In the genomic region with DNA sequence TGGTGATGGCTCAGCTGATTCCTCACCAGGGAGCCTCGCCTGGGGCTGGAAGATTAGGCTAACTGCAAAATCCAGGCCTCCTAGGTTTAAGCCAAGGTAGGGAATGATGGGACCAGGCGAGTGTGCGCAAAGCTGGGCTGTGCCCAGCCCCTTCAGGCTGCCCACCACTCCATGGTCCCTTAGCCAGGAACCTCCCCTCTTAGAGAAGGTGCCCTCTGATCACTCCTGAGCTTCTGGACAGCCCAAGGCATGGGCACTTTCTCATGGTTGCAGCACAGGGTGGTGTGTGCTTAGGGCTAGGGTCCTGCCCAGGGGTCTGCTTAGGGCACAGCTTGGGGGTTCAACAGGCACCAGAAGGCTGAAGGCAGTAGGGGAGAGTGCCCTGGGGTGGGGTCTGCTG, we compare ENCODE assay signal across 19 cellular contexts.
"Had no signal": no experiment of that assay in that cellular context is flagged by ENCODE, and none has a peak within 500 bp of the region (broad histone marks: within the 10 kb centered on the region; RNA-seq: fewer than 3 reads in every experiment).

No MANE protein-coding gene starts in this region.

- H3K27me3 ChIP-seq: thyroid gland, uterus had no signal

- ATAC-seq: esophagus mucosa; heart left ventricle; mucosa of descending colon; naive thymus-derived CD8-positive, alpha-beta T cell; psoas muscle; stimulated activated effector memory CD8-positive, alpha-beta T cell treated with anti-CD3 and anti-CD28 coated beads, Interleukin-12 subunit alpha, Interleukin-12 subunit beta, amount 100 ng/mL, for 72 hours; stimulated activated naive CD8-positive, alpha-beta T cell treated with anti-CD3 and anti-CD28 coated beads, Interleukin-15, Interleukin-2, amounts not matched to agents 100 U/mL and 50 U/mL, for 24 hours had no signal

- H3K27ac ChIP-seq: heart left ventricle, psoas muscle, suprapubic skin, thyroid gland, uterus had no signal

- DNase-seq: cortex of kidney; effector memory CD4-positive, alpha-beta T cell; heart left ventricle; hippocampal formation; kidney glomerular epithelial cell; mammary epithelial cell; mucosa of descending colon; naive thymus-derived CD8-positive, alpha-beta T cell; occipital lobe; psoas muscle; retina; stimulated activated CD4-positive, alpha-beta T cell treated with anti-CD3 and anti-CD28 coated beads, Interleukin-4, amount 100 ng/mL, for 1 hour; stimulated activated CD8-positive, alpha-beta memory T cell treated with anti-CD3 and anti-CD28 coated beads, Interleukin-4, amount 100 ng/mL, for 48 hours; stimulated activated naive CD8-positive, alpha-beta T cell treated with anti-CD3 and anti-CD28 coated beads, Interleukin-15, Interleukin-2, amounts not matched to agents 100 U/mL and 50 U/mL, for 24 hours; thyroid gland; uterus had no signal

- H3K4me1 ChIP-seq: heart left ventricle, psoas muscle, suprapubic skin, uterus had no signal

- H3K4me3 ChIP-seq: heart left ventricle, mucosa of descending colon, psoas muscle, suprapubic skin, thyroid gland, uterus had no signal

- H3K9me3 ChIP-seq: heart left ventricle, mucosa of descending colon, psoas muscle, suprapubic skin, thyroid gland, uterus had no signal

- H3K36me3 ChIP-seq: heart left ventricle, suprapubic skin, thyroid gland, uterus had no signal
